ENCODE assay signal across 9 cellular contexts in the genomic region with DNA sequence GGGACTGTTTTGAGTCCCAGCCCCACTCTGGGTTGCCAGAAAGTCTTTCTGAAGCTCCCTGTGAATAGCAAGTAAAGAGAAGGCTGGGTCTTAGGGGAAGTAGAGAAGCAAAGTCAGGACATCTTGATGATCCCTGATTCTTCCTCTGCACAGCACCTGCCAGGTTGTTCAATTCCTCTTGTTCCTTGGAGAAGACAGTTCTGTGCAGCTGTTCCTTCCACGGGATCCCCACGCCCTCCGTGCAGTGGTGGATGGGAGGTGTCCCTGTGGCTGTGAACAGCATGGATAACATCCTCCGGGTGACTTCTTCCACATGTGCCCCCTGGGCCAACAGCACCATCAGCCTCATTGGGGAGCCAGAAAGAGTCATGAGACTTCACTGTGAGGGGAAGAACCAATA. TPM values are rescaled to one million over a fixed set of nuclear protein-coding genes. Genes with fewer than 3 reads are reported as not detected.
"Had no signal": no experiment of that assay in that cellular context is flagged by ENCODE, and none has a peak within 500 bp of the region (broad histone marks: within the 10 kb centered on the region; RNA-seq: fewer than 3 reads in every experiment).

No MANE protein-coding gene starts in this region.

- H3K4me3 ChIP-seq: GM23248, GM23338, HAP-1 had no signal

- DNase-seq: GM23248, GOT3, H7, HCEC 1CT, HFFc6 had no signal

- H2AFZ ChIP-seq: GM23248, GM23338 had no signal

- H3K9me3 ChIP-seq: HAP-1 had no signal

- H3K36me3 ChIP-seq: HAP-1 had no signal

- H3K4me1 ChIP-seq: HAP-1 had no signal

- H3K27ac ChIP-seq: GM23248 had no signal

- FAIRE-seq: H1, H54 had no signal

- H3K4me3 Mint-ChIP-seq: GM23338, HFFc6 had no signal

- H3K9ac ChIP-seq: GM23248 had no signal

- H3K27ac Mint-ChIP-seq: GM23338, HFFc6 had no signal

- H3K4me2 ChIP-seq: GM23338 had no signal

- H3K4me1 Mint-ChIP-seq: GM23338 had no signal

RNA-seq across cellular contexts. Expression of a gene that starts 29.1 kb away (rescaled TPM):
- total RNA-seq: GM23248, HFFc6 had no signal
- polyA plus RNA-seq: GM23248 had no signal

RNA-seq across cellular contexts. Expression of a gene that starts 31.5 kb away (rescaled TPM):
- total RNA-seq: GM23248, GM23338, H1, H7, HFFc6 had no signal
- polyA plus RNA-seq: GM23248, GM23338, H1 had no signal

RNA-seq across cellular contexts. Expression of a gene that starts 57.5 kb away (rescaled TPM):
- total RNA-seq: GM23248, H1, HFFc6 had no signal
- polyA plus RNA-seq: GM23338 had no signal
